16 cellular contexts compared by ENCODE assay signal in the genomic region with DNA sequence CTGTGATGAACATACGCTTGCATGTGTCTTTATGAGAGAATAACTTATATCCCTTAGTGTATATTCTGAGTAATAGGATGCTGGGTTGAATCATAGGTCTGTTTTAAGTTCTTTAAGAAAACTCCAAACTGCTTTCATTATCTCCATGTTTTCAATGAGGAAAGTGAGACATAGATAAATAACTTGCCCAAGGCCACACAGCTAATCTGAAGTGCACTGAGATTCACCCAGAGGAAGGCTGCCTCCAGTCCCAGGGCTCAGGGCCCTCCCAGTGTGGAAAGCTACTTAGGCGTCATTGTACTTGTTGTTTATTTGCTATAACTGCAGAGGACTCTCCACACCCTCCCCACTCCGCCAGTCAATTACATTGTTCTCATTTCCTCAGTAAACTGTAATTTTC.
A peak's percentile ranks its signal among the peaks of the same experiment; 100 is the strongest.
DNase-seq lines count a peak whose midpoint lies in the region; ATAC-seq and TF ChIP-seq lines count a peak whose summit lies in the region.
"Had no signal": no experiment of that assay in that cellular context is flagged by ENCODE, and none has a peak within 500 bp of the region (broad histone marks: within the 10 kb centered on the region; RNA-seq: fewer than 3 reads in every experiment).

No MANE protein-coding gene starts in this region.

- no peak for TF ChIP-seq CTCF in IMR-90 (conservative IDR thresholded peaks at IDR 0.05; ENCODE audit: low read depth, low read length)
- no peak for TF ChIP-seq CTCF in fibroblast of villous mesenchyme (IDR thresholded peaks at IDR 0.05; ENCODE audit: insufficient read depth, low read depth, low read length)

- H3K79me1 ChIP-seq in IMR-90 (ENCODE audit: low read depth in 1 of 2, low read length in 2 of 2) = peaks cover 0 to 17% of the 10 kb centered on the region in 2 experiments; a peak in 2 of 4 replicates

- no CpG with 5 or more reads among the region's 3 CpGs for WGBS in IMR-90 (ENCODE audit: extremely low coverage in 2 of 2, insufficient read length in 1 of 2), 2 experiments
- 99 to 100% methylated on average over 3 of the region's 3 CpGs for WGBS in aorta, 2 donors

- H2BK5ac ChIP-seq in IMR-90 (ENCODE audit: low read depth, low read length, poor library complexity, severe bottlenecking) = peak overlapping the region; percentile 66

- peak overlapping the region in 1 of 2 experiments; percentile 48; a peak in 1 of 4 replicates for H4K8ac ChIP-seq in IMR-90 (ENCODE audit: low read depth in 2 of 2, low read length in 2 of 2)

- H2BK15ac ChIP-seq in IMR-90 (ENCODE audit: low read depth, low read length) = peak overlapping the region; percentile 96; the same call in 2 of the 3 replicates

- dilution Hi-C loops in IMR-90 (cut with HindIII; ENCODE audit: low sequenced_read_pairs, unreplicated experiment) = no loop called here

- peak overlapping the region; percentile 48; the same call in 1 of the 2 replicates for H2BK120ac ChIP-seq in IMR-90 (ENCODE audit: low read depth, low read length)

- no peak for TF ChIP-seq POLR2A in IMR-90 (IDR thresholded peaks at IDR 0.05; ENCODE audit: low read depth, low read length)

- no TSS peak for BruUV-seq in IMR-90 (replicated peaks; lab: Mats Ljungman, UMichigan)

- peak overlapping the region; percentile 18; the same call in 1 of the 2 replicates for H4K5ac ChIP-seq in IMR-90 (ENCODE audit: low read depth, low read length)

- no peak overlapping the region for H3K9ac ChIP-seq in IMR-90 (ENCODE audit: low read depth, low read length)

- no peak overlapping the region for H2AK9ac ChIP-seq in IMR-90 (replicated peaks; ENCODE audit: low read depth, low read length, poor library complexity)

- intact Hi-C loops in IMR-90 (cut with micrococcal nuclease) = no loop called here
- intact Hi-C loops in aorta (cut with DNase I) = no loop called here
- intact Hi-C loops in left cardiac atrium (cut with DNase I) = no loop called here

- H3K23ac ChIP-seq in IMR-90 (ENCODE audit: low read depth, low read length) = no peak overlapping the region

- H3K4me1 ChIP-seq in IMR-90 (ENCODE audit: control insufficient read depth, insufficient read depth, low read length) = peaks cover 12% of the 10 kb centered on the region; the same call in 1 of the 2 replicates
- H3K4me1 ChIP-seq in aorta (ENCODE audit: control insufficient read depth in 1 of 2, insufficient read depth in 2 of 2, low read length in 2 of 2) = peaks cover 6 to 7% of the 10 kb centered on the region in 2 donors

- H4K91ac ChIP-seq in IMR-90 (ENCODE audit: insufficient read depth, low read depth, low read length) = peak overlapping the region; percentile 13; the same call in 1 of the 2 replicates

- H2BK20ac ChIP-seq in IMR-90 (ENCODE audit: low read depth, low read length) = peak overlapping the region; percentile 77; the same call in 1 of the 2 replicates

- DNase-seq in IMR-90 (peak; percentile 69), amniotic epithelial cell (ENCODE audit: low read depth) (peak; percentile 32), fibroblast of villous mesenchyme (ENCODE audit: low read depth) (peak; percentile 26), aorta (no peak), NCI-H1930 (lab: John Stamatoyannopoulos, UW) (no peak), left cardiac atrium (no peak), DMS53 (lab: John Stamatoyannopoulos, UW) (no peak)
- DNase-seq: ACHN, AML-193, DMS 273 treated with DMSO at 0.1 percent for 48 hours, KG1, NCI-H1436 treated with DMSO at 0.1 percent for 48 hours, NCI-H2081, NCI-H510A treated with DMSO at 0.1 percent for 48 hours, SIG-M5 had no signal

- H3K4me3 ChIP-seq in IMR-90 (ENCODE audit: insufficient read depth, low read depth, low read length) (no peak overlapping the region), fibroblast of villous mesenchyme (ENCODE audit: low read depth, low read length) (no peak overlapping the region), aorta (ENCODE audit: low read length in 2 of 2) (no peak overlapping the region)

- peak overlapping the region; percentile 2; the same call in 1 of the 2 replicates for H3K4me2 ChIP-seq in IMR-90 (ENCODE audit: low read depth, low read length)

- H3K18ac ChIP-seq in IMR-90 (ENCODE audit: low read depth, low read length) = peak overlapping the region; percentile 7; the same call in 1 of the 2 replicates

- in situ Hi-C loops in IMR-90 (cut with MboI; ENCODE audit: low sequenced_read_pairs) = no loop called here

- H3K9me3 ChIP-seq in IMR-90 (ENCODE audit: control insufficient read depth, insufficient read depth, low read length) (no peaks in the 10 kb centered on the region), aorta (ENCODE audit: control insufficient read depth, low read length) (no peaks in the 10 kb centered on the region)

- H2AK5ac ChIP-seq in IMR-90 (ENCODE audit: low read depth, low read length) = peak overlapping the region; percentile 59; the same call in 1 of the 2 replicates

- H3K36me3 ChIP-seq in IMR-90 (ENCODE audit: control insufficient read depth, insufficient read depth, low read length) (no peaks in the 10 kb centered on the region), aorta (ENCODE audit: control insufficient read depth in 1 of 2, insufficient read depth in 2 of 2, low read length in 1 of 2) (no peaks in the 10 kb centered on the region)

- no peak overlapping the region for H3K27ac ChIP-seq in IMR-90 (ENCODE audit: insufficient read depth, low read length)
- no peak overlapping the region for H3K27ac ChIP-seq in aorta (ENCODE audit: low read depth in 1 of 2, low read length in 2 of 2)

- H3K56ac ChIP-seq in IMR-90 (ENCODE audit: extremely low read depth, insufficient read depth, low read length) = no peak overlapping the region

- peaks cover 5% of the 10 kb centered on the region for H3K9me1 ChIP-seq in IMR-90 (ENCODE audit: insufficient read depth, low read length)

- ATAC-seq in IMR-90 (ENCODE audit: low read depth) = no peak
- no peak for ATAC-seq in aorta (ENCODE audit: low FRiP score)
- no peak for ATAC-seq in left cardiac atrium
- ATAC-seq: HCT116 had no signal

- no peak overlapping the region for H2AFZ ChIP-seq in IMR-90 (replicated peaks; ENCODE audit: low read length, poor library complexity)

- CTCF ChIA-PET in IMR-90 (lab: Yijun Ruan, JAX) = no interaction called here

- H3K27me3 ChIP-seq in IMR-90 (ENCODE audit: control insufficient read depth, insufficient read depth, low read length) (no peaks in the 10 kb centered on the region), aorta (ENCODE audit: control insufficient read depth in 1 of 2, insufficient read depth in 2 of 2, low read length in 1 of 2) (no peaks in the 10 kb centered on the region)

- H3K14ac ChIP-seq in IMR-90 (replicated peaks; ENCODE audit: low read depth, low read length) = peak overlapping the region; percentile 10; the same call in 1 of the 2 replicates

- H4K20me1 ChIP-seq in IMR-90 (ENCODE audit: insufficient read depth, low read length) = no peaks in the 10 kb centered on the region

- H3K4ac ChIP-seq in IMR-90 (ENCODE audit: low read depth, low read length) = peak overlapping the region; percentile 66; the same call in 1 of the 2 replicates

- TF ChIP-seq RAD21 in IMR-90 (IDR thresholded peaks at IDR 0.05; ENCODE audit: low read length) = no peak

- POLR2A ChIA-PET in IMR-90 (lab: Charles Lee; ENCODE audit: unreplicated experiment) = no interaction called here

TF ChIP-seq in IMR-90, 13 proteins besides CTCF, POLR2A, EP300 and RAD21:
- no peak for TF ChIP-seq CHD1 (IDR thresholded peaks at IDR 0.05; ENCODE audit: low read depth, low read length)
- TF ChIP-seq CEBPB (IDR thresholded peaks at IDR 0.05; ENCODE audit: low read depth, low read length) = no peak
- TF ChIP-seq SMC3 (IDR thresholded peaks at IDR 0.05; ENCODE audit: low read depth, low read length) = no peak
- no peak for TF ChIP-seq FOS (IDR thresholded peaks at IDR 0.05; ENCODE audit: low read depth, low read length)
- TF ChIP-seq, protein P1, sequence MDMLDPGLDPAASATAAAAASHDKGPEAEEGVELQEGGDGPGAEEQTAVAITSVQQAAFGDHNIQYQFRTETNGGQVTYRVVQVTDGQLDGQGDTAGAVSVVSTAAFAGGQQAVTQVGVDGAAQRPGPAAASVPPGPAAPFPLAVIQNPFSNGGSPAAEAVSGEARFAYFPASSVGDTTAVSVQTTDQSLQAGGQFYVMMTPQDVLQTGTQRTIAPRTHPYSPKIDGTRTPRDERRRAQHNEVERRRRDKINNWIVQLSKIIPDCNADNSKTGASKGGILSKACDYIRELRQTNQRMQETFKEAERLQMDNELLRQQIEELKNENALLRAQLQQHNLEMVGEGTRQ (IDR thresholded peaks at IDR 0.05; ENCODE audit: low read depth, low read length) = no peak
- no peak for TF ChIP-seq MAZ (IDR thresholded peaks at IDR 0.05; ENCODE audit: borderline replicate concordance, low read depth, low read length)
- TF ChIP-seq RFX5 (IDR thresholded peaks at IDR 0.05; ENCODE audit: low read depth, low read length) = no peak
- no peak for TF ChIP-seq BHLHE40 (IDR thresholded peaks at IDR 0.05; ENCODE audit: low read depth, low read length)
- TF ChIP-seq RCOR1 (IDR thresholded peaks at IDR 0.05; ENCODE audit: insufficient replicate concordance, low read length) = no peak
- no peak for TF ChIP-seq NFE2L2 (IDR thresholded peaks at IDR 0.05; ENCODE audit: low read depth, low read length)
- TF ChIP-seq ELK1 (IDR thresholded peaks at IDR 0.05; ENCODE audit: borderline replicate concordance, low read depth, low read length) = no peak
- TF ChIP-seq MXI1 (IDR thresholded peaks at IDR 0.05; ENCODE audit: borderline replicate concordance, low read depth, low read length) = no peak
TF ChIP-seq in IMR-90: peak in this region for 0.

Comparison
In these comparisons a context has a peak if more than half of its experiments do, and no peak if none do; other contexts are left out.
1. DNase-seq: peak in IMR-90 (single experiment), amniotic epithelial cell (single experiment) and fibroblast of villous mesenchyme (single experiment); none in aorta (0 of 2), NCI-H1930 (0 of 2), left cardiac atrium (single experiment) and DMS53 (single experiment).